In genomic region chr3:12918231-12918630, GRCh38 we compare ENCODE assay signal across 27 cellular contexts.
"Had no signal": no experiment of that assay in that cellular context is flagged by ENCODE, and none has a peak within 500 bp of the region (broad histone marks: within the 10 kb centered on the region; RNA-seq: fewer than 3 reads in every experiment).

No MANE protein-coding gene starts in this region.

- H3K27me3 ChIP-seq: brain microvascular endothelial cell had no signal

- H3K27me3 Mint-ChIP-seq: activated CD8-positive, alpha-beta memory T cell treated with anti-CD3 and anti-CD28 coated beads, Interleukin-2, amount 10 ng/mL, durations not matched to agents 7 days and 5 days; activated naive CD8-positive, alpha-beta T cell; activated T-cell treated with anti-CD3 and anti-CD28 coated beads, Interleukin-2, amount 50 U/mL, for 24 hours had no signal

- H3K4me3 Mint-ChIP-seq: activated CD8-positive, alpha-beta memory T cell treated with anti-CD3 and anti-CD28 coated beads, Interleukin-2, amount 10 ng/mL, durations not matched to agents 7 days and 5 days; activated naive CD8-positive, alpha-beta T cell; activated T-cell treated with anti-CD3 and anti-CD28 coated beads, Interleukin-2, amount 50 U/mL, for 24 hours; activated T-helper 1 cell treated with anti-CD3 and anti-CD28 coated beads, Interleukin-12 subunit alpha, Interleukin-12 subunit beta, Interleukin-2, Interleukin-4 antibody, amounts not matched to agents 30 ng/mL and 10 ng/mL and 1 ng/mL, durations not matched to agents 14 hours and 24 hours and 36 hours had no signal

- H3K4me3 ChIP-seq: SK-N-MC had no signal

- ATAC-seq: activated CD8-positive, alpha-beta memory T cell treated with anti-CD3 and anti-CD28 coated beads, Interleukin-2, amount 10 ng/mL, durations not matched to agents 7 days and 5 days; Panc1; Right ventricle myocardium inferior had no signal

- DNase-seq: activated CD4-positive, alpha-beta T cell treated with anti-CD3 and anti-CD28 coated beads for 48 hours; activated CD4-positive, alpha-beta T cell treated with anti-CD3 and anti-CD28 coated beads, Interleukin-2, amount 50 U/mL, for 4 hours; activated CD8-positive, alpha-beta memory T cell treated with anti-CD3 and anti-CD28 coated beads, Interleukin-2, amount 10 ng/mL, durations not matched to agents 7 days and 5 days; activated effector memory CD4-positive, alpha-beta T cell treated with anti-CD3 and anti-CD28 coated beads, Interleukin-2, amount 50 U/mL, for 16 hours; activated naive CD4-positive, alpha-beta T cell treated with Interleukin-2 at 50 U/mL for 16 hours; activated T-cell treated with anti-CD3 and anti-CD28 coated beads, Interleukin-2, amount 50 U/mL, for 24 hours; brain microvascular endothelial cell; caudate nucleus; Karpas-422; MM.1S; NCI-H1105; NCI-H1436; NCI-H1694 treated with DMSO at 0.1 percent for 48 hours; NCI-H2029 treated with DMSO at 0.1 percent for 48 hours; NCI-H345; NCI-H510A; NCI-H526 treated with DMSO at 0.1 percent for 48 hours; NK-92 treated with Interleukin-12 subunit alpha and Interleukin-12 subunit beta, amount 100 ng/mL, for 24 hours; OCI-M1; RPMI8226; T-helper 1 cell had no signal

- H3K27ac ChIP-seq: brain microvascular endothelial cell, SK-N-MC, VCaP had no signal

- H3K27ac Mint-ChIP-seq: activated CD8-positive, alpha-beta memory T cell treated with anti-CD3 and anti-CD28 coated beads, Interleukin-2, amount 10 ng/mL, durations not matched to agents 7 days and 5 days; activated T-helper 1 cell treated with anti-CD3 and anti-CD28 coated beads, Interleukin-12 subunit alpha, Interleukin-12 subunit beta, Interleukin-2, Interleukin-4 antibody, amounts not matched to agents 30 ng/mL and 10 ng/mL and 1 ng/mL, durations not matched to agents 14 hours and 24 hours and 36 hours had no signal

- H3K9me3 Mint-ChIP-seq: activated T-cell treated with anti-CD3 and anti-CD28 coated beads, Interleukin-2, amount 50 U/mL, for 24 hours; activated T-helper 1 cell treated with anti-CD3 and anti-CD28 coated beads, Interleukin-12 subunit alpha, Interleukin-12 subunit beta, Interleukin-2, Interleukin-4 antibody, amounts not matched to agents 30 ng/mL and 10 ng/mL and 1 ng/mL, durations not matched to agents 14 hours and 24 hours and 36 hours had no signal
